ENCODE assay signal across 8 cellular contexts in the genomic region with DNA sequence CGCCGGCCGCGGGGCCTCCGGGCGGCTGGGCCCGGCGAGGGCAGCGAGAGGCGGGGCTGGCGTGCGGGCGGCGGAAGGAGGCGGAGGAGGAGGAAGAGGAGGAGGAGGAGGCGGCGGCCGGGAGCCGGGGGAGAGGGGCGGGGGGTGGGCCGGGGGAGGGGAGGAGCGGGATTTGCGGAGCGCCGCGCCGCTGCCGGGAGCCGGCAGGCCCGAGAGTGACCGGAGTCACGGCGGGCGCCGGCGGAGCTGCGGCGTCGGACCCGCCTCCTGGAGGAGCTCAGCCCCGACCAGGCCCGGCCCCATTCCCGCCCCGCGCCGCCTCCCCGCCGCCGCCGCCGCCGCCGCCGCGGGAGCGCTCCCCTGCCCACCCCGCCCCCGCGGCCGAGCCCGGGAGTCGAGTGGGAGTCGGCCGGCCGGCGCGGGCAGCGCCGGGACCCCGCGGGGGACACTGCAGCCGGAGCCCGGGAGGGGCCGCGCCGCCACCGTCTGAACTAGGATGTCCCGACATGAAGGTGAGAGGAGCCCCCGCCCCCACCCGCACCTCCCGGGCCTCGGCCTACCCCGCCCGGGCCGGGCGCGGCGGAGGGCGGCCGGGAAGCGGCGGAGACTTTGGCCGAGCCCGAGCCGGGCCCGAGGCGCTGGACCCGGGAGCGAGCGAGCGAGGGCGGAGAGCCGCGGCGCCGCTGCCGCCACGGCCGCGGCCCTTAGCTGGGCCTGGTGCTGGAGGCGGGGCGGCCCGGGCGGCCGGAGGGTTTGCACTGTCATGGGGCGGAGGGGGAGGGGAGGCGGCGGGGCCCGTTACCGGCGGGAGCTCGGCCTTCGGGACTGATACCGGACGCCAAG. TPM values are rescaled to one million over a fixed set of nuclear protein-coding genes. Genes with fewer than 3 reads are reported as not detected.
DNase-seq lines count a peak whose midpoint lies in the region; ATAC-seq and TF ChIP-seq lines count a peak whose summit lies in the region.

Gene KCMF1, plus strand, starts transcription at position 206 of the 843 bp plus-strand sequence. Its CDS starts 291 bp downstream, at position 497.

- DNase-seq in NCI-H446 (lab: John Stamatoyannopoulos, UW) (peak; percentile 15 to 60), dermis microvascular lymphatic vessel endothelial cell (ENCODE audit: low read depth in 2 of 2) (peak in 1 of 2 donors; percentile 80), right lobe of liver (peak; percentile 92)
- DNase-seq in activated CD4-positive, alpha-beta memory T cell treated with anti-CD3 and anti-CD28 coated beads, Interleukin-2, amount 10 ng/mL, durations not matched to agents 7 days and 5 days, result peak; percentile 76
- peak; percentile 64 for DNase-seq in stimulated activated CD4-positive, alpha-beta T cell treated with anti-CD3 and anti-CD28 coated beads, Interleukin-4, amount 100 ng/mL, for 24 hours

- POLR2A ChIA-PET in activated CD4-positive, alpha-beta memory T cell treated with anti-CD3 and anti-CD28 coated beads, Interleukin-2, amount 10 ng/mL, durations not matched to agents 7 days and 5 days (lab: Charles Lee), result interaction anchor here (0.6 to 7.7 kb wide), 18 partner anchors 8 to 383 kb away, joined by 3 to 351 read pairs (median 8); partner anchors contain the start of genes ELMOD3, RETSAT, TGOLN2 and TMSB10

- peak within 1 kb of the TSS; percentile 76 to 90 (median 76) for H3K4me3 ChIP-seq in right lobe of liver

- CTCF ChIA-PET in activated CD4-positive, alpha-beta memory T cell treated with anti-CD3 and anti-CD28 coated beads, Interleukin-2, amount 10 ng/mL, durations not matched to agents 7 days and 5 days (lab: Charles Lee), result interaction anchor here (0.6 to 2.7 kb wide), 2 partner anchors 32 to 45 kb away, joined by 3 to 21 read pairs; no protein-coding TSS in a partner anchor

- no peaks in the 10 kb centered on the region for H3K27me3 Mint-ChIP-seq in activated CD4-positive, alpha-beta memory T cell treated with anti-CD3 and anti-CD28 coated beads, Interleukin-2, amount 10 ng/mL, durations not matched to agents 7 days and 5 days

- H3K27me3 ChIP-seq in right lobe of liver, result no peaks in the 10 kb centered on the region

- intact Hi-C loops in right lobe of liver (cut with DNase I), result no loop called here

- peaks cover 47% of the 10 kb centered on the region for H3K4me1 Mint-ChIP-seq in activated CD4-positive, alpha-beta memory T cell treated with anti-CD3 and anti-CD28 coated beads, Interleukin-2, amount 10 ng/mL, durations not matched to agents 7 days and 5 days

- 0% methylated on average over 15 of the region's 125 CpGs for WGBS in right lobe of liver (ENCODE audit: insufficient coverage, low coverage, low lambda C conversion rate, missing lambda C conversion rate)

- peak within 1 kb of the TSS; percentile 99 for H3K27ac ChIP-seq in 22Rv1
- peak within 1 kb of the TSS; percentile 86 to 95 (median 94) for H3K27ac ChIP-seq in right lobe of liver

- no peaks in the 10 kb centered on the region for H3K9me3 Mint-ChIP-seq in activated CD4-positive, alpha-beta memory T cell treated with anti-CD3 and anti-CD28 coated beads, Interleukin-2, amount 10 ng/mL, durations not matched to agents 7 days and 5 days

- H3K27ac Mint-ChIP-seq in activated CD4-positive, alpha-beta memory T cell treated with anti-CD3 and anti-CD28 coated beads, Interleukin-2, amount 10 ng/mL, durations not matched to agents 7 days and 5 days, result peak within 1 kb of the TSS; percentile 100

- ATAC-seq in GM18498 (IDR thresholded peaks at IDR 0.05; ENCODE audit: unreplicated experiment), result peak; percentile 60
- ATAC-seq in HG02938 (IDR thresholded peaks at IDR 0.05; ENCODE audit: unreplicated experiment), result peak; percentile 42
- ATAC-seq in right lobe of liver, result peak; percentile 71 to 89 (median 76)

- H3K36me3 ChIP-seq in right lobe of liver, result peaks cover 0 to under 1% (median 0%) of the 10 kb centered on the region in 4 donors

- no peak for TF ChIP-seq CTCF in 22Rv1 (IDR thresholded peaks at IDR 0.05)
- no peak for TF ChIP-seq CTCF in right lobe of liver (IDR thresholded peaks at IDR 0.05)

- peak; percentile 44 for TF ChIP-seq POLR2A in right lobe of liver (IDR thresholded peaks at IDR 0.05)

- peak within 1 kb of the TSS; percentile 96 for H3K4me3 Mint-ChIP-seq in activated CD4-positive, alpha-beta memory T cell treated with anti-CD3 and anti-CD28 coated beads, Interleukin-2, amount 10 ng/mL, durations not matched to agents 7 days and 5 days

- H3K36me3 Mint-ChIP-seq in activated CD4-positive, alpha-beta memory T cell treated with anti-CD3 and anti-CD28 coated beads, Interleukin-2, amount 10 ng/mL, durations not matched to agents 7 days and 5 days (ENCODE audit: low read depth), result peaks cover 48% of the 10 kb centered on the region

- peaks cover 0 to 30% (median 9%) of the 10 kb centered on the region in 4 donors for H3K4me1 ChIP-seq in right lobe of liver

- H3K9me3 ChIP-seq in right lobe of liver, result no peaks in the 10 kb centered on the region

RNA-seq across cellular contexts. Expression of gene KCMF1, which starts in this region (rescaled TPM):
- total RNA-seq in activated CD4-positive, alpha-beta memory T cell treated with anti-CD3 and anti-CD28 coated beads, Interleukin-2, amount 10 ng/mL, durations not matched to agents 7 days and 5 days, result 10 to 100 TPM; 87.0 to 92.9 TPM
- total RNA-seq in dermis microvascular lymphatic vessel endothelial cell (45.3 and 60.2 TPM in 2 replicates), right lobe of liver (10 to 100 TPM; 28.6 to 45.3 (median 35.4) TPM)
